1 cellular context compared by ENCODE assay signal in genomic region chr5:33440482-33441240, GRCh38.
TF ChIP-seq lines count a peak whose summit lies in the region.

TARS1 (plus strand) TSS chr5:33440965; CDS start chr5:33441087, 122 bp downstream.

TF ChIP-seq in K562, 482 proteins besides CTCF, POLR2A, EP300 and RAD21 (continued from another document and continues in another):
- TF ChIP-seq ZNF232 (CRISPR knock-in tag; IDR thresholded peaks at IDR 0.05) (no peak), NFYB (IDR thresholded peaks at IDR 0.05; ENCODE audit: extremely low read depth, insufficient read length) (peak; percentile 92), ARHGAP35 (IDR thresholded peaks at IDR 0.05; ENCODE audit: partially characterized antibody) (no peak), ATF4 (CRISPR knock-in tag; IDR thresholded peaks at IDR 0.05) (peak; percentile 100), ZBTB49 (CRISPR knock-in tag; IDR thresholded peaks at IDR 0.05; ENCODE audit: borderline replicate concordance) (no peak), MEIS2 (IDR thresholded peaks at IDR 0.05; ENCODE audit: partially characterized antibody) (peak; percentile 74), XRCC5 (IDR thresholded peaks at IDR 0.05; ENCODE audit: low read depth, low read length) (no peak; the same call in 1 of the 2 replicates), MXD1 (CRISPR knock-in tag; IDR thresholded peaks at IDR 0.05; ENCODE audit: borderline replicate concordance, poor library complexity, severe bottlenecking) (no peak), YY1 (IDR thresholded peaks at IDR 0.05; ENCODE audit: borderline replicate concordance in 1 of 3, control insufficient read depth in 1 of 3, extremely low read depth in 1 of 3, insufficient read depth in 3 of 3, insufficient read length in 1 of 3, insufficient replicate concordance in 2 of 3, low read depth in 1 of 3, low read length in 2 of 3) (peak in 2 of 3 experiments; percentile 49 to 75), ETS1 (conservative IDR thresholded peaks at IDR 0.05; ENCODE audit: control insufficient read depth, low read depth, low read length) (peak; percentile 78; the same call in 1 of the 2 replicates), CBFA2T2 (conservative IDR thresholded peaks at IDR 0.05) (no peak), ATF2 (CRISPR knock-in tag; IDR thresholded peaks at IDR 0.05) (no peak), RERE (CRISPR knock-in tag; IDR thresholded peaks at IDR 0.05; ENCODE audit: borderline replicate concordance) (no peak), ARID1B (IDR thresholded peaks at IDR 0.05) (peak; percentile 56), ZC3H8 (IDR thresholded peaks at IDR 0.05) (no peak), NR2C1 (IDR thresholded peaks at IDR 0.05) (peak; percentile 61), NR2C1 (tag; IDR thresholded peaks at IDR 0.05) (peak; percentile 59), TFAM (CRISPR knock-in tag; conservative IDR thresholded peaks at IDR 0.05) (no peak), SOX6 (IDR thresholded peaks at IDR 0.05) (peak; percentile 31; the same call in 1 of the 2 replicates), HDAC2 (IDR thresholded peaks at IDR 0.05) (peak; percentile 57; the same call in 1 of the 2 replicates), NR2F6 (CRISPR knock-in tag; IDR thresholded peaks at IDR 0.05) (no peak), MCM2 (IDR thresholded peaks at IDR 0.05; ENCODE audit: low read depth) (no peak), ZNF24 (IDR thresholded peaks at IDR 0.05) (peak; percentile 55; the same call in 1 of the 2 replicates), MAFG (tag; conservative IDR thresholded peaks at IDR 0.05) (no peak), HDGF (IDR thresholded peaks at IDR 0.05) (peak; percentile 63; the same call in 1 of the 2 replicates), SRF (CRISPR knock-in tag; IDR thresholded peaks at IDR 0.05) (no peak; a peak in 1 of 4 replicates), SMARCC2 (IDR thresholded peaks at IDR 0.05; ENCODE audit: low read depth) (no peak), KAT8 (IDR thresholded peaks at IDR 0.05; ENCODE audit: low read depth) (no peak), MGA (IDR thresholded peaks at IDR 0.05) (no peak), DDX20 (tag; IDR thresholded peaks at IDR 0.05; ENCODE audit: low read depth) (no peak), RBM22 (IDR thresholded peaks at IDR 0.05; ENCODE audit: low read depth, low read length, poor library complexity, severe bottlenecking) (no peak), FOXP1 (CRISPR knock-in tag; IDR thresholded peaks at IDR 0.05) (no peak; the same call in 1 of the 2 replicates), ZNF561 (CRISPR knock-in tag; conservative IDR thresholded peaks at IDR 0.05) (no peak)
